8 cellular contexts compared by ENCODE assay signal in the genomic region with DNA sequence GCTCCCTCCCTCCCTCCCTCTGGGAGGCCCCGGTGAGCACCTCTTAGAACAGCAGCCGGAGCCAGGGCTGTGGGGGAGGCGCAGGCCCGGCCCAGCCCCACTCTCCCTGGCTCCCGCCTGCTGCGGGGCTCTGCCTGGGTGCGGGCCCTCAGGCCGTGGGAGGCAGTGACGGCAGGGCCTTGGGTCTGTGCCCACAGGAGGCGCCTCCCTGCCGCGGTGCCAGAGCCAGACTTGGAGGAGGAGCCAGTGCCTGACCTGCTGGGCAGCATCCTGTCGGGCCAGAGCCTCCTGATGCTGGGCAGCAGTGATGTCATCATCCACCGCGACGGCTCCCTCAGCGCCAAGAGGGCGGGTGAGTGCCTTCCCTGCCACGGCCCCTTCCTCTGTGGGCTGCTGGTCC. TPM values are rescaled to one million over a fixed set of nuclear protein-coding genes. Genes with fewer than 3 reads are reported as not detected.
A peak's percentile ranks its signal among the peaks of the same experiment; 100 is the strongest.
DNase-seq lines count a peak whose midpoint lies in the region; ATAC-seq and TF ChIP-seq lines count a peak whose summit lies in the region.
"Had no signal": no experiment of that assay in that cellular context is flagged by ENCODE, and none has a peak within 500 bp of the region (broad histone marks: within the 10 kb centered on the region; RNA-seq: fewer than 3 reads in every experiment).

No MANE protein-coding gene starts in this region.

- intact Hi-C loops in cardiac septum (cut with DNase I), result no loop called here
- intact Hi-C loops in upper lobe of right lung (cut with DNase I), result no loop called here

- H3K27ac ChIP-seq in upper lobe of right lung, result no peak overlapping the region

- no peak for TF ChIP-seq CTCF in upper lobe of right lung (IDR thresholded peaks at IDR 0.05)

- peaks cover 100% of the 10 kb centered on the region for H3K36me3 ChIP-seq in upper lobe of right lung

- H3K27me3 ChIP-seq in upper lobe of right lung, result no peaks in the 10 kb centered on the region

- DNase-seq in NCI-H1417 (lab: John Stamatoyannopoulos, UW), result peak in 2 of 3 experiments; percentile 34 to 55
- DNase-seq in NCI-H1417 treated with DMSO at 0.1 percent for 48 hours (lab: John Stamatoyannopoulos, UW), result no peak
- peak; percentile 90 for DNase-seq in cardiac septum (ENCODE audit: low spot score)
- peak; percentile 88 for DNase-seq in upper lobe of right lung
- DNase-seq in SHP77 treated with DMSO at 0.1 percent for 48 hours (lab: John Stamatoyannopoulos, UW), result no peak

- ATAC-seq in upper lobe of right lung (peak; percentile 84), HG03342 (IDR thresholded peaks at IDR 0.05; ENCODE audit: unreplicated experiment) (no peak)

- H3K9me3 ChIP-seq in upper lobe of right lung, result no peaks in the 10 kb centered on the region

- H3K4me3 ChIP-seq in upper lobe of right lung, result no peak overlapping the region
- H3K4me3 ChIP-seq: SK-N-MC had no signal

- no peaks in the 10 kb centered on the region for H3K4me1 ChIP-seq in upper lobe of right lung

RNA-seq across cellular contexts. Expression of gene IRF7, which starts 9.5 kb away (rescaled TPM):
- total RNA-seq in cardiac septum, result 9.7 TPM
- 56.2 TPM for total RNA-seq in upper lobe of right lung

RNA-seq across cellular contexts. Expression of gene CDHR5, which starts 18.5 kb away (rescaled TPM):
- total RNA-seq in cardiac septum (not detected), upper lobe of right lung (not detected)
- total RNA-seq: neural crest cell had no signal

RNA-seq across cellular contexts. Expression of gene SCT, which starts 20.7 kb away (rescaled TPM):
- total RNA-seq in cardiac septum, result not detected
- not detected for total RNA-seq in upper lobe of right lung
- total RNA-seq: neural crest cell had no signal

RNA-seq across cellular contexts. Expression of gene PHRF1, which starts 30.0 kb away (rescaled TPM):
- total RNA-seq in cardiac septum (20.9 TPM), upper lobe of right lung (31.0 TPM)

RNA-seq across cellular contexts. Expression of gene DRD4, which starts 30.8 kb away (rescaled TPM):
- total RNA-seq in cardiac septum (0.81 TPM), upper lobe of right lung (1.2 TPM)

Comparison
In these comparisons a context has a peak if more than half of its experiments do, and no peak if none do; other contexts are left out.
1. DNase-seq: peak in NCI-H1417 (2 of 3), cardiac septum (single experiment) and upper lobe of right lung (single experiment); none in NCI-H1417 treated with DMSO at 0.1 percent for 48 hours (single experiment) and SHP77 treated with DMSO at 0.1 percent for 48 hours (single experiment).